Comparison of ENCODE assay signal across 26 cellular contexts in genomic region chr3:8650583-8651416, GRCh38. TPM values are rescaled to one million over a fixed set of nuclear protein-coding genes. Genes with fewer than 3 reads are reported as not detected.
A peak's percentile ranks its signal among the peaks of the same experiment; 100 is the strongest.
DNase-seq lines count a peak whose midpoint lies in the region; FAIRE-seq and TF ChIP-seq lines count a peak whose summit lies in the region.
"Had no signal": no experiment of that assay in that cellular context is flagged by ENCODE, and none has a peak within 500 bp of the region (broad histone marks: within the 10 kb centered on the region; RNA-seq: fewer than 3 reads in every experiment).

No MANE protein-coding gene starts in this region.

- TF ChIP-seq CTCF in endothelial cell of umbilical vein (IDR thresholded peaks at IDR 0.05; ENCODE audit: extremely low read depth in 1 of 2, insufficient read depth in 1 of 2, low read depth in 1 of 2, low read length in 2 of 2), result no peak
- TF ChIP-seq CTCF in prostate gland (IDR thresholded peaks at IDR 0.05), result no peak

- no peaks in the 10 kb centered on the region for H3K79me2 ChIP-seq in endothelial cell of umbilical vein (ENCODE audit: control insufficient read depth, insufficient read depth, low read length)

- dilution Hi-C loops in endothelial cell of umbilical vein (cut with MboI; ENCODE audit: extremely low pct_ligation_motif_present, low sequenced_read_pairs), result no loop called here

- no peak overlapping the region; the same call in 1 of the 2 replicates for H3K27ac ChIP-seq in BLaER1
- H3K27ac ChIP-seq in endothelial cell of umbilical vein (ENCODE audit: insufficient read depth, low read depth, low read length), result no peak overlapping the region
- H3K27ac ChIP-seq in prostate gland, result no peak overlapping the region
- H3K27ac ChIP-seq: BLaER1 treated with 17β-estradiol and CSF1 and Interleukin-3, amounts not matched to agents 10 nM and 100 nM; coronary artery; esophagus muscularis mucosa; left ventricle myocardium inferior; tibial nerve had no signal

- no peak for FAIRE-seq in endothelial cell of umbilical vein (lab: Jason Lieb, UNC)
- FAIRE-seq: frontal cortex, G401.6, small intestine had no signal

- intact Hi-C loops in endothelial cell of umbilical vein (cut with micrococcal nuclease) (no loop called here), prostate gland (cut with DNase I) (no loop called here)

- H3K4me3 ChIP-seq in BLaER1, result no peak overlapping the region
- H3K4me3 ChIP-seq in endothelial cell of umbilical vein (replicated peaks in 1 of 3; ENCODE audit: insufficient read depth in 1 of 3, low read depth in 1 of 3, low read length in 3 of 3), result no peak overlapping the region
- no peak overlapping the region for H3K4me3 ChIP-seq in prostate gland
- H3K4me3 ChIP-seq: BLaER1 treated with 17β-estradiol and CSF1 and Interleukin-3, amounts not matched to agents 10 nM and 100 nM; coronary artery; esophagus muscularis mucosa; HAP-1; left ventricle myocardium inferior; tibial nerve had no signal

- H3K4me1 ChIP-seq in BLaER1 (peaks cover 36% of the 10 kb centered on the region), endothelial cell of umbilical vein (ENCODE audit: control insufficient read depth, extremely low read depth, insufficient read depth, low read length) (no peaks in the 10 kb centered on the region), prostate gland (replicated peaks) (no peaks in the 10 kb centered on the region)
- H3K4me1 ChIP-seq: left ventricle myocardium inferior had no signal

- peak overlapping the region; percentile 22; the same call in 1 of the 2 replicates for H3K4me2 ChIP-seq in BLaER1
- H3K4me2 ChIP-seq in endothelial cell of umbilical vein (ENCODE audit: insufficient read depth, low read length), result no peak overlapping the region

- 24% methylated on average over 13 of the region's 13 CpGs for WGBS in prostate gland

- H3K9me1 ChIP-seq in endothelial cell of umbilical vein (replicated peaks; ENCODE audit: control insufficient read depth, extremely low read depth, insufficient read depth, low read length), result no peaks in the 10 kb centered on the region

- POLR2A ChIA-PET in endothelial cell of umbilical vein (lab: Charles Lee), result no interaction called here

- CTCF ChIA-PET in endothelial cell of umbilical vein (lab: Charles Lee), result no interaction called here

- H3K9me3 ChIP-seq in BLaER1, result peaks cover 4% of the 10 kb centered on the region
- H3K9me3 ChIP-seq in endothelial cell of umbilical vein (replicated peaks; ENCODE audit: control insufficient read depth, insufficient read depth, low read length), result no peaks in the 10 kb centered on the region
- H3K9me3 ChIP-seq in prostate gland, result no peaks in the 10 kb centered on the region
- H3K9me3 ChIP-seq: esophagus muscularis mucosa, HAP-1 had no signal

- no peak overlapping the region for H2AFZ ChIP-seq in endothelial cell of umbilical vein (ENCODE audit: low read depth, low read length)

- TF ChIP-seq POLR2A in endothelial cell of umbilical vein (IDR thresholded peaks at IDR 0.05; ENCODE audit: low read depth, low read length) (no peak), prostate gland (IDR thresholded peaks at IDR 0.05) (no peak)

- H3K27me3 ChIP-seq in BLaER1 (no peaks in the 10 kb centered on the region), endothelial cell of umbilical vein (ENCODE audit: control insufficient read depth in 2 of 2, insufficient read depth in 2 of 2, low read length in 2 of 2) (peaks cover 5 to 6% of the 10 kb centered on the region in 2 experiments), prostate gland (replicated peaks; ENCODE audit: insufficient read depth) (no peaks in the 10 kb centered on the region)
- H3K27me3 ChIP-seq: BLaER1 treated with 17β-estradiol and CSF1 and Interleukin-3, amounts not matched to agents 10 nM and 100 nM; esophagus muscularis mucosa; tibial nerve had no signal

- H3K36me3 ChIP-seq in BLaER1 (no peaks in the 10 kb centered on the region), endothelial cell of umbilical vein (ENCODE audit: control insufficient read depth in 2 of 2, extremely low read depth in 1 of 2, insufficient read depth in 2 of 2, low read length in 2 of 2) (no peaks in the 10 kb centered on the region), prostate gland (no peaks in the 10 kb centered on the region)
- H3K36me3 ChIP-seq: BLaER1 treated with 17β-estradiol and CSF1 and Interleukin-3, amounts not matched to agents 10 nM and 100 nM; esophagus muscularis mucosa; HAP-1; left ventricle myocardium inferior; tibial nerve had no signal

- H3K9ac ChIP-seq in BLaER1 (no peak overlapping the region), endothelial cell of umbilical vein (replicated peaks; ENCODE audit: extremely low read depth, insufficient read depth, low read length) (no peak overlapping the region)
- H3K9ac ChIP-seq: BLaER1 treated with 17β-estradiol and CSF1 and Interleukin-3, amounts not matched to agents 10 nM and 100 nM had no signal

- BruUV-seq in endothelial cell of umbilical vein (replicated peaks; lab: Mats Ljungman, UMichigan), result no TSS peak

- DNase-seq in RPMI7951 (ENCODE audit: low read depth), result peak; percentile 56
- peak; percentile 27 for DNase-seq in endothelial cell of umbilical vein (ENCODE audit: low read depth, low spot score)
- peak; percentile 23 for DNase-seq in prostate gland (ENCODE audit: low spot score)
- no peak for DNase-seq in activated CD4-positive, alpha-beta T cell treated with anti-CD3 and anti-CD28 coated beads for 4 hours
- DNase-seq in NCI-H774 (lab: John Stamatoyannopoulos, UW), result no peak
- no peak for DNase-seq in T-helper 1 cell
- DNase-seq: activated CD4-positive, alpha-beta T cell treated with anti-CD3 and anti-CD28 coated beads, Interleukin-2, amount 50 U/mL, for 1 hour; activated naive CD4-positive, alpha-beta T cell; activated T-cell treated with anti-CD3 and anti-CD28 coated beads, Interleukin-2, amount 50 U/mL, for 72 hours; hippocampal formation; left ventricle myocardium inferior; naive B cell; NCI-H1417 treated with DMSO at 0.1 percent for 48 hours; NCI-H2081 treated with DMSO at 0.1 percent for 48 hours; NCI-H226; occipital lobe; small intestine; stimulated activated CD4-positive, alpha-beta T cell treated with anti-CD3 and anti-CD28 coated beads, Interleukin-2, amount 100 ng/mL, for 24 hours had no signal

- no peaks in the 10 kb centered on the region for H4K20me1 ChIP-seq in BLaER1
- no peaks in the 10 kb centered on the region for H4K20me1 ChIP-seq in endothelial cell of umbilical vein (replicated peaks; ENCODE audit: control insufficient read depth, extremely low read depth, insufficient read depth, low read length)
- H4K20me1 ChIP-seq: BLaER1 treated with 17β-estradiol and CSF1 and Interleukin-3, amounts not matched to agents 10 nM and 100 nM had no signal

TF ChIP-seq in endothelial cell of umbilical vein, 7 proteins besides CTCF, POLR2A, EP300 and RAD21:
- TF ChIP-seq POLR2AphosphoS5 (IDR thresholded peaks at IDR 0.05; ENCODE audit: insufficient read depth, low read depth, low read length), result no peak
- no peak for TF ChIP-seq MAX (IDR thresholded peaks at IDR 0.05; ENCODE audit: insufficient read depth, insufficient read length)
- TF ChIP-seq GATA2 (IDR thresholded peaks at IDR 0.05; ENCODE audit: insufficient read depth, insufficient read length, low read depth, low read length), result no peak
- no peak for TF ChIP-seq EZH2 (IDR thresholded peaks at IDR 0.05; ENCODE audit: borderline replicate concordance, low read depth, low read length, severe bottlenecking)
- no peak for TF ChIP-seq MYC (IDR thresholded peaks at IDR 0.05; ENCODE audit: low read depth, low read length)
- no peak for TF ChIP-seq JUN (IDR thresholded peaks at IDR 0.05; ENCODE audit: borderline replicate concordance, insufficient read depth, insufficient read length, low read depth)

RNA-seq across cellular contexts. Expression of gene SSUH2, which starts 6.2 kb away (rescaled TPM):
- total RNA-seq in RPMI7951 (2014; rRNA removed; shearing (Covaris generic)), result 0.24 and 1.5 TPM in 2 replicates
- total RNA-seq in endothelial cell of umbilical vein (0.44 TPM in 1 of 2 replicates, not detected in the other), prostate gland (1 to 10 TPM in 1 of 2 donors, under 1 TPM in 1; 0.27 to 2.6 TPM)
- not detected in 2 replicates for polyA plus RNA-seq in endothelial cell of umbilical vein
- polyA plus RNA-seq in endothelial cell of umbilical vein (2011; cell fraction: cytosol; rRNA removed), result not detected in 2 replicates
- 0.07 TPM in 1 of 2 replicates, not detected in the other for polyA plus RNA-seq in endothelial cell of umbilical vein (2011; cell fraction: nucleus; rRNA removed)
- not detected in 2 replicates for polyA plus RNA-seq in endothelial cell of umbilical vein (2012)
- not detected in 2 replicates for polyA minus RNA-seq in endothelial cell of umbilical vein
- 0.92 TPM for polyA minus RNA-seq in endothelial cell of umbilical vein (2011; cell fraction: cytosol; rRNA and poly(A)+ RNA removed)
- 0.38 TPM in 1 of 2 replicates, not detected in the other for polyA minus RNA-seq in endothelial cell of umbilical vein (2011; cell fraction: nucleus; rRNA and poly(A)+ RNA removed)

Comparison
In these comparisons a context has a peak if more than half of its experiments do, and no peak if none do; other contexts are left out.
1. DNase-seq: peak in RPMI7951 (single experiment), endothelial cell of umbilical vein (single experiment) and prostate gland (single experiment); none in activated CD4-positive, alpha-beta T cell treated with anti-CD3 and anti-CD28 coated beads for 4 hours (0 of 2), NCI-H774 (single experiment) and T-helper 1 cell (0 of 5).